In the genomic region with DNA sequence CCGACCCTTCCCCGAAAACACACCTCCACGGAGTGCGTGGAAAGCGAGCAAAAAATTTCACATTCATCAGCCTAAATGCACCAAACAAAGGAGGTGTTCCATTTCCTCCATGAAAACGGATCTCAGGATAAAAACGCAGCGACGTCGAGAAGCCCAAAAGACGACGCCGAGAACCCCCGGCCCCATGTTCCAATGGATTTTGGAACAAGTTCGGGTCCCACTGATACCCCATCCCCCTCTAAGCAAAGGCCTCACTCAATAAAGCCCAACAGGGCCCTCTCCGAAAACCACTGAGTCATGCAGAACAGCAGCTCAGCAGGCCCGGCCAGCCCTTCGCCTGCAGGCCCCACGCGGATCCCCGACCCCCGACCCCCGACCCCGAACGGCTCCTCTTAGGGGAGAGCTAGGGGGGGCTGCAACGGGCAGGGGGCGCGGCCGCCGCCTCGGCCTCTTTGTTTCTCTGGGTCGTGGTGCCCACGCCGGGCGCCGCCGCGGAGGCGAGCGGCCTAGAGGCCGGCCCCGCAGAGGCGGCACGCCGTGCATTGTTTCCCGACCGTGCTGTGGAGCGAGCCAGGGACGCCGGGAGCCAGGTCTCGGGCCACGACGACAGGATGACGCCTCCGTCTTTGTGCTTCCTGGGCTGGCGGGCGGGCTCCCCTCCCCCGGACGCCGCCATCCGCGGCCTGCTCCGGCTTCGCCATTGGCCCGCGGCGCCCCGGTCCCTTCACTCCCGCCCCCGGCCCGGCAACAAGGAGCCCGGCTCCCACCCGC, we compare ENCODE assay signal across 8 cellular contexts. TPM values are rescaled to one million over a fixed set of nuclear protein-coding genes. Genes with fewer than 3 reads are reported as not detected.
DNase-seq lines count a peak whose midpoint lies in the region; ATAC-seq and TF ChIP-seq lines count a peak whose summit lies in the region.

No MANE protein-coding gene starts in this region.

- peak; percentile 58 for DNase-seq in A673 (ENCODE audit: low spot score)
- peak; percentile 83 for DNase-seq in NCI-H69 (lab: John Stamatoyannopoulos, UW)
- DNase-seq in activated T-cell treated with anti-CD3 and anti-CD28 coated beads, Interleukin-2, amount 50 U/mL, for 1 hour: peak; percentile 74
- peak; percentile 82 to 86 for DNase-seq in erythroblast (lab: John Stamatoyannopoulos, UW)
- peak; percentile 39 to 51 for DNase-seq in stimulated activated CD8-positive, alpha-beta memory T cell treated with anti-CD3 and anti-CD28 coated beads, Interleukin-7, amount 100 ng/mL, for 48 hours (ENCODE audit: extremely low read depth in 1 of 2, low read depth in 1 of 2)

- TF ChIP-seq POLR2A in erythroblast (IDR thresholded peaks at IDR 0.05; ENCODE audit: low read length): no peak

- ATAC-seq in GM18511 (IDR thresholded peaks at IDR 0.05; ENCODE audit: unreplicated experiment) (peak; percentile 47), HG02943 (IDR thresholded peaks at IDR 0.05; ENCODE audit: low read depth, unreplicated experiment) (peak; percentile 40)

- H3K36me3 ChIP-seq in A673 (ENCODE audit: insufficient read depth, low read length, poor library complexity, severe bottlenecking): peaks cover 40% of the 10 kb centered on the region
- peaks cover 18% of the 10 kb centered on the region for H3K36me3 ChIP-seq in muscle layer of colon (ENCODE audit: insufficient read depth, low read length)

- H3K27me3 ChIP-seq in A673 (replicated peaks; ENCODE audit: insufficient read depth, low read depth, low read length, poor library complexity) (no peaks in the 10 kb centered on the region), muscle layer of colon (ENCODE audit: control insufficient read depth in 1 of 2, insufficient read depth in 2 of 2, low read length in 2 of 2) (no peaks in the 10 kb centered on the region)

- peak overlapping the region; percentile 95 for H3K4me3 ChIP-seq in A673 (ENCODE audit: low read depth, low read length, poor library complexity, severe bottlenecking)
- H3K4me3 ChIP-seq in muscle layer of colon (ENCODE audit: low read depth in 1 of 2, low read length in 2 of 2): peak overlapping the region; percentile 94 to 99

- intact Hi-C loops in A673 (cut with micrococcal nuclease; ENCODE audit: unreplicated experiment): loop anchor here (2.0 to 5.0 kb wide), 2 partner anchors 229 to 818 kb away; no protein-coding TSS in a partner anchor

- no peak for TF ChIP-seq CTCF in A673 (conservative IDR thresholded peaks at IDR 0.05; ENCODE audit: low read depth, low read length)

- CTCF ChIA-PET in A673 (lab: Charles Lee): no interaction called here

- H3K9me3 ChIP-seq in A673 (ENCODE audit: low read depth, low read length, poor library complexity, severe bottlenecking): no peaks in the 10 kb centered on the region
- H3K9me3 ChIP-seq in muscle layer of colon (ENCODE audit: low read length): no peaks in the 10 kb centered on the region

- POLR2A ChIA-PET in A673 (lab: Charles Lee; ENCODE audit: low non-redundant PET): interaction anchor here (0.6 kb wide), 1 partner anchor 213 kb away, joined by 4 read pairs; no protein-coding TSS in a partner anchor

- H3K9ac ChIP-seq in muscle layer of colon (ENCODE audit: low read length): peak overlapping the region; percentile 99

- BruUV-seq in A673 (replicated peaks; lab: Mats Ljungman, UMichigan): no TSS peak

- peaks cover 27% of the 10 kb centered on the region for H3K4me1 ChIP-seq in A673 (ENCODE audit: insufficient read depth, low read length, poor library complexity, severe bottlenecking)
- peaks cover 30% of the 10 kb centered on the region for H3K4me1 ChIP-seq in muscle layer of colon (ENCODE audit: insufficient read depth, low read length)

- peak overlapping the region; percentile 97 for H3K27ac ChIP-seq in A673 (ENCODE audit: low read depth, low read length, poor library complexity, severe bottlenecking)
- peak overlapping the region; percentile 100 for H3K27ac ChIP-seq in muscle layer of colon (ENCODE audit: low read depth, low read length)

RNA-seq across cellular contexts. Expression of a gene that starts 0.9 kb away (rescaled TPM):
- 169 and 194 TPM in 2 replicates for total RNA-seq in A673 (2021)

Comparison
In these comparisons a context has a peak if more than half of its experiments do, and no peak if none do; other contexts are left out.
1. Peak in every context shown above with its lines: DNase-seq, ATAC-seq, H3K4me3 ChIP-seq and H3K27ac ChIP-seq.